12 cellular contexts compared by ENCODE assay signal in the genomic region with DNA sequence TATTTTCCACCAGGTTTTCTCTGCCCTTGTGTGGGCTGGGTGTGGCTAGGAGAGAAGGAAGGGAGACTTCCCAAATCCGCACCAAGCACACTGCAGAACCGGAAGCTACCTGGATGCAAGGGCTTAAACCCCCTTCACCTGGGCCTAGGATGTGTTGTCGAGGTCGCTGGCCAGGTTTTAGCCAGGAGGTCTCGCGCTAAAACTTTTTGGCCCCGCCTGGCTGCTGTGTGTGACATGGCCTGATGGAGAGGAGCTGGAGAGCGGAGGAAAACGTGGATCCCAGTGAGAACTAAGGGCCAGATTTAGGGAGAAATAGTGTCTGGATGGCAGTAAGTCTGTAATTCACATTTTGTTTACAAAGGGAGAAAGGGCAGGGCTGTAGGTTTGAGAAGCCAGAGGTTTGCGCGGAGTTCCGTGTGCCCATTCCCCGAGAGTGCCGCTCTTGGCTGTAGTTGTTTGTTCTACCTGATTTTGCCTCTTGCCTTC. TPM values are rescaled to one million over a fixed set of nuclear protein-coding genes. Genes with fewer than 3 reads are reported as not detected.
DNase-seq lines count a peak whose midpoint lies in the region; ATAC-seq and TF ChIP-seq lines count a peak whose summit lies in the region.
"Had no signal": no experiment of that assay in that cellular context is flagged by ENCODE, and none has a peak within 500 bp of the region (broad histone marks: within the 10 kb centered on the region; RNA-seq: fewer than 3 reads in every experiment).

No MANE protein-coding gene starts in this region.

- H3K9me2 ChIP-seq in SK-N-SH = no peaks in the 10 kb centered on the region

- CTCF ChIA-PET in SK-N-SH (lab: Yijun Ruan, JAX) = interaction anchor here (1.0 to 2.1 kb wide), 2 partner anchors 13 to 14 kb away, joined by 3 to 6 read pairs; no protein-coding TSS in a partner anchor

- TF ChIP-seq CTCF in SK-N-SH (IDR thresholded peaks at IDR 0.05) (no peak), gastroesophageal sphincter (IDR thresholded peaks at IDR 0.05) (no peak), ovary (IDR thresholded peaks at IDR 0.05) (no peak)

- H3K4me2 ChIP-seq in SK-N-SH = peak overlapping the region; percentile 94

- peaks cover 12 to 22% of the 10 kb centered on the region in 2 experiments; a peak in 2 of 4 replicates for H3K4me1 ChIP-seq in SK-N-SH (ENCODE audit: control insufficient read depth in 1 of 2, insufficient read depth in 2 of 2, low read depth in 1 of 2, low read length in 1 of 2)
- H3K4me1 ChIP-seq in NT2/D1 (ENCODE audit: insufficient read depth, insufficient read length) = peaks cover 8% of the 10 kb centered on the region
- peaks cover 0 to 48% (median 12%) of the 10 kb centered on the region in 3 donors for H3K4me1 ChIP-seq in gastroesophageal sphincter
- peaks cover 9% of the 10 kb centered on the region for H3K4me1 ChIP-seq in ovary (ENCODE audit: insufficient read depth)

- peaks cover 39% of the 10 kb centered on the region for H3K79me2 ChIP-seq in SK-N-SH (ENCODE audit: insufficient read depth)

- peaks cover 79% of the 10 kb centered on the region for H3K27me3 Mint-ChIP-seq in stimulated activated memory B cell treated with anti-CD40 and anti-IgM and Interleukin-4, amounts not matched to agents 10 μg/mL and 1 μg/mL and 100 μg/mL, for 72 hours

- peak; percentile 19 for DNase-seq in SK-N-SH
- no peak for DNase-seq in NT2/D1 (ENCODE audit: low read depth, low spot score)
- DNase-seq in ovary = peak in 1 of 5 donors; percentile 38
- DNase-seq: activated CD4-positive, alpha-beta T cell treated with anti-CD3 and anti-CD28 coated beads, Interleukin-2, amount 50 U/mL, for 48 hours; NCI-H1436 treated with DMSO at 0.1 percent for 48 hours; NCI-H748 treated with DMSO at 0.1 percent for 48 hours; SIG-M5 had no signal

- H3K27me3 ChIP-seq in SK-N-SH (ENCODE audit: insufficient read depth) (no peaks in the 10 kb centered on the region), NT2/D1 (ENCODE audit: insufficient read depth, insufficient read length) (peaks cover 81% of the 10 kb centered on the region), gastroesophageal sphincter (no peaks in the 10 kb centered on the region), ovary (no peaks in the 10 kb centered on the region)

- H3K36me3 ChIP-seq in SK-N-SH (replicated peaks in 1 of 2; ENCODE audit: control insufficient read depth in 1 of 2, insufficient read depth in 2 of 2, low read length in 1 of 2) (no peaks in the 10 kb centered on the region), NT2/D1 (ENCODE audit: insufficient read depth, insufficient read length, low read length) (no peaks in the 10 kb centered on the region), gastroesophageal sphincter (no peaks in the 10 kb centered on the region), ovary (no peaks in the 10 kb centered on the region)

- H4K20me1 ChIP-seq in SK-N-SH (ENCODE audit: insufficient read depth) = peaks cover 15% of the 10 kb centered on the region

- ATAC-seq in SK-N-SH treated with all-trans-retinoic acid at 6 μM for 48 hours (no peak), gastroesophageal sphincter (no peak), HG03342 (IDR thresholded peaks at IDR 0.05; ENCODE audit: unreplicated experiment) (no peak), HG02571 (IDR thresholded peaks at IDR 0.05; ENCODE audit: unreplicated experiment) (no peak)
- no peak for ATAC-seq in stimulated activated memory B cell treated with anti-CD40 and anti-IgM and Interleukin-4, amounts not matched to agents 10 μg/mL and 1 μg/mL and 100 μg/mL, for 72 hours

- H3K27ac Mint-ChIP-seq in stimulated activated memory B cell treated with anti-CD40 and anti-IgM and Interleukin-4, amounts not matched to agents 10 μg/mL and 1 μg/mL and 100 μg/mL, for 72 hours = no peak overlapping the region

- no peaks in the 10 kb centered on the region for H3F3A ChIP-seq in SK-N-SH (replicated peaks; ENCODE audit: insufficient read depth)

- POLR2A ChIA-PET in SK-N-SH (lab: Yijun Ruan, JAX) = interaction anchor here (0.5 kb wide), 1 partner anchor 267 kb away, joined by 3 read pairs; no protein-coding TSS in a partner anchor

- no peak overlapping the region; a peak in 1 of 4 replicates for H3K4me3 ChIP-seq in SK-N-SH (ENCODE audit: low read depth in 2 of 2, low read length in 1 of 2)
- H3K4me3 ChIP-seq in NT2/D1 (ENCODE audit: insufficient read length, low read depth) = peak overlapping the region; percentile 20
- peak overlapping the region in 1 of 2 donors; percentile 99 for H3K4me3 ChIP-seq in gastroesophageal sphincter
- peak overlapping the region; percentile 61 for H3K4me3 ChIP-seq in ovary

- peaks cover 6% of the 10 kb centered on the region for H3K9me3 Mint-ChIP-seq in stimulated activated memory B cell treated with anti-CD40 and anti-IgM and Interleukin-4, amounts not matched to agents 10 μg/mL and 1 μg/mL and 100 μg/mL, for 72 hours

- peaks cover 14% of the 10 kb centered on the region for H3K4me1 Mint-ChIP-seq in stimulated activated memory B cell treated with anti-CD40 and anti-IgM and Interleukin-4, amounts not matched to agents 10 μg/mL and 1 μg/mL and 100 μg/mL, for 72 hours

- TF ChIP-seq RAD21 in SK-N-SH (IDR thresholded peaks at IDR 0.05; ENCODE audit: low read length) = no peak

- H3K9ac ChIP-seq in SK-N-SH (no peak overlapping the region), NT2/D1 (ENCODE audit: insufficient read length, low read depth) (peak overlapping the region; percentile 70)

- no peaks in the 10 kb centered on the region for H3K9me3 ChIP-seq in SK-N-SH
- no peaks in the 10 kb centered on the region for H3K9me3 ChIP-seq in NT2/D1 (ENCODE audit: insufficient read depth, low read length)
- no peaks in the 10 kb centered on the region for H3K9me3 ChIP-seq in gastroesophageal sphincter
- H3K9me3 ChIP-seq in ovary = no peaks in the 10 kb centered on the region

- intact Hi-C loops in ovary (cut with DNase I) = loop anchor here in 2 of 4 donors (5.0 to 10.0 kb wide), 2 partner anchors 682 to 685 kb away; no protein-coding TSS in a partner anchor

- TF ChIP-seq EP300 in SK-N-SH (IDR thresholded peaks at IDR 0.05; ENCODE audit: borderline replicate concordance in 1 of 2, low read depth in 1 of 2, low read length in 1 of 2) = no peak
- TF ChIP-seq EP300 in gastroesophageal sphincter (IDR thresholded peaks at IDR 0.05) = no peak
- TF ChIP-seq EP300 in ovary (IDR thresholded peaks at IDR 0.05) = no peak

- H2AFZ ChIP-seq in SK-N-SH (ENCODE audit: low read depth) = no peak overlapping the region

- 89% methylated on average over 14 of the region's 14 CpGs for WGBS in SK-N-SH (ENCODE audit: low lambda C conversion rate)
- WGBS in gastroesophageal sphincter (ENCODE audit: low coverage in 1 of 2), 2 donors = 88 to 89% methylated on average over 5 to 10 of the region's 14 CpGs
- WGBS in ovary, 3 donors = 69 to 77% (median 77%) methylated on average over 14 of the region's 14 CpGs

- no peak overlapping the region for H3K4me3 Mint-ChIP-seq in stimulated activated memory B cell treated with anti-CD40 and anti-IgM and Interleukin-4, amounts not matched to agents 10 μg/mL and 1 μg/mL and 100 μg/mL, for 72 hours

- TF ChIP-seq POLR2A in gastroesophageal sphincter (IDR thresholded peaks at IDR 0.05) = no peak
- TF ChIP-seq POLR2A in ovary (IDR thresholded peaks at IDR 0.05) = no peak

- peaks cover 12% of the 10 kb centered on the region for H3K36me3 Mint-ChIP-seq in stimulated activated memory B cell treated with anti-CD40 and anti-IgM and Interleukin-4, amounts not matched to agents 10 μg/mL and 1 μg/mL and 100 μg/mL, for 72 hours

- no peak overlapping the region for H3K27ac ChIP-seq in SK-N-SH (ENCODE audit: low read depth in 2 of 2, low read length in 1 of 2)
- peak overlapping the region in 3 of 4 donors; percentile 98 to 99 (median 99) for H3K27ac ChIP-seq in gastroesophageal sphincter
- H3K27ac ChIP-seq in ovary = peak overlapping the region in 1 of 2 donors; percentile 95

TF ChIP-seq in SK-N-SH, 30 proteins besides CTCF, POLR2A, EP300 and RAD21 (continues in another document):
- no peak for TF ChIP-seq FOSL2 (IDR thresholded peaks at IDR 0.05; ENCODE audit: borderline replicate concordance, low read depth)
- TF ChIP-seq ELF1 (IDR thresholded peaks at IDR 0.05) = no peak
- TF ChIP-seq MXI1 (IDR thresholded peaks at IDR 0.05; ENCODE audit: low read depth, low read length) = no peak
- TF ChIP-seq CHD2 (IDR thresholded peaks at IDR 0.05; ENCODE audit: low read length, partially characterized antibody) = no peak
- TF ChIP-seq, protein P1, sequence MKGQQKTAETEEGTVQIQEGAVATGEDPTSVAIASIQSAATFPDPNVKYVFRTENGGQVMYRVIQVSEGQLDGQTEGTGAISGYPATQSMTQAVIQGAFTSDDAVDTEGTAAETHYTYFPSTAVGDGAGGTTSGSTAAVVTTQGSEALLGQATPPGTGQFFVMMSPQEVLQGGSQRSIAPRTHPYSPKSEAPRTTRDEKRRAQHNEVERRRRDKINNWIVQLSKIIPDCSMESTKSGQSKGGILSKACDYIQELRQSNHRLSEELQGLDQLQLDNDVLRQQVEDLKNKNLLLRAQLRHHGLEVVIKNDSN (IDR thresholded peaks at IDR 0.05; ENCODE audit: borderline replicate concordance, low read depth) = no peak
- no peak for TF ChIP-seq TAF1 (IDR thresholded peaks at IDR 0.05; ENCODE audit: borderline replicate concordance, low read depth, low read length)
- no peak for TF ChIP-seq MEF2A (IDR thresholded peaks at IDR 0.05; ENCODE audit: borderline replicate concordance, low read depth)

TF ChIP-seq in SK-N-SH treated with all-trans-retinoic acid at 6 μM for 48 hours, 23 proteins besides CTCF, POLR2A, EP300 and RAD21:
- no peak for TF ChIP-seq ZC3H10 (CRISPR knock-in tag; IDR thresholded peaks at IDR 0.05)
- TF ChIP-seq, protein P2, sequence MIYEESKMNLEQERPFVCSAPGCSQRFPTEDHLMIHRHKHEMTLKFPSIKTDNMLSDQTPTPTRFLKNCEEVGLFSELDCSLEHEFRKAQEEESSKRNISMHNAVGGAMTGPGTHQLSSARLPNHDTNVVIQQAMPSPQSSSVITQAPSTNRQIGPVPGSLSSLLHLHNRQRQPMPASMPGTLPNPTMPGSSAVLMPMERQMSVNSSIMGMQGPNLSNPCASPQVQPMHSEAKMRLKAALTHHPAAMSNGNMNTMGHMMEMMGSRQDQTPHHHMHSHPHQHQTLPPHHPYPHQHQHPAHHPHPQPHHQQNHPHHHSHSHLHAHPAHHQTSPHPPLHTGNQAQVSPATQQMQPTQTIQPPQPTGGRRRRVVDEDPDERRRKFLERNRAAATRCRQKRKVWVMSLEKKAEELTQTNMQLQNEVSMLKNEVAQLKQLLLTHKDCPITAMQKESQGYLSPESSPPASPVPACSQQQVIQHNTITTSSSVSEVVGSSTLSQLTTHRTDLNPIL (CRISPR knock-in tag; IDR thresholded peaks at IDR 0.05; ENCODE audit: low read depth) = no peak
- TF ChIP-seq CSDC2 (CRISPR knock-in tag; IDR thresholded peaks at IDR 0.05) = no peak
- TF ChIP-seq ISL1 (CRISPR knock-in tag; IDR thresholded peaks at IDR 0.05) = no peak
- TF ChIP-seq TCF4 (CRISPR knock-in tag; IDR thresholded peaks at IDR 0.05; ENCODE audit: borderline replicate concordance) = no peak

RNA-seq across cellular contexts. Expression of a gene that starts 3.1 kb away (rescaled TPM):
- polyA plus RNA-seq in SK-N-SH (2012; rRNA removed) (3.0 and 3.3 TPM in 2 replicates), ovary (10 to 100 TPM; 23.3 to 28.0 TPM)
- polyA plus RNA-seq in SK-N-SH (2012; cell fraction: cytosol; rRNA removed) = 2.5 and 2.8 TPM in 2 replicates
- polyA plus RNA-seq in SK-N-SH (2012; cell fraction: nucleus; rRNA removed) = 13.7 and 14.0 TPM in 2 replicates
- total RNA-seq in gastroesophageal sphincter (10 to 100 TPM; 15.6 to 40.2 (median 31.1) TPM), ovary (100 to 1,000 TPM in 1 of 7 donors, 10 to 100 TPM in 6; 24.8 to 107 (median 76.2) TPM)

Comparison
In these comparisons a context has a peak if more than half of its experiments do, and no peak if none do; other contexts are left out.
1. H3K27ac ChIP-seq: peak in gastroesophageal sphincter (3 of 4); none in SK-N-SH (0 of 2).
2. H3K4me3 ChIP-seq: peak in NT2/D1 (single experiment) and ovary (single experiment); none in SK-N-SH (0 of 2).